Comparison of ENCODE assay signal across 25 cellular contexts in genomic region chr5:90876366-90876765, GRCh38.
A peak's percentile ranks its signal among the peaks of the same experiment; 100 is the strongest.
DNase-seq lines count a peak whose midpoint lies in the region; ATAC-seq, FAIRE-seq and TF ChIP-seq lines count a peak whose summit lies in the region.
"Had no signal": no experiment of that assay in that cellular context is flagged by ENCODE, and none has a peak within 500 bp of the region (broad histone marks: within the 10 kb centered on the region; RNA-seq: fewer than 3 reads in every experiment).

No MANE protein-coding gene starts in this region.

- no peak for DNase-seq in GM23338 (ENCODE audit: low spot score)
- DNase-seq in epithelial cell of proximal tubule (ENCODE audit: low read depth) = peak; percentile 68
- DNase-seq in smooth muscle cell (lab: John Stamatoyannopoulos, UW; ENCODE audit: unreplicated experiment) = no peak
- no peak for DNase-seq in retina
- no peak for DNase-seq in H54 (ENCODE audit: insufficient read length, low spot score)
- DNase-seq: Calu3; CD4-positive, alpha-beta memory T cell; DMS53; HCEC 1CT; Karpas-422; NCI-H1048; NCI-H1436; NCI-H1930; NCI-H345; NCI-H526; PC-9; SJCRH30 had no signal

- TF ChIP-seq CTCF in GM23338 (conservative IDR thresholded peaks at IDR 0.05; ENCODE audit: low read depth in 2 of 2) (no peak), epithelial cell of proximal tubule (conservative IDR thresholded peaks at IDR 0.05; ENCODE audit: low read depth, low read length) (no peak), liver (IDR thresholded peaks at IDR 0.05; ENCODE audit: low read depth, low read length, missing input control) (no peak), smooth muscle cell (IDR thresholded peaks at IDR 0.05; ENCODE audit: borderline replicate concordance, insufficient read depth, poor library complexity, severe bottlenecking) (no peak)

- no peak overlapping the region for H3K4me3 Mint-ChIP-seq in GM23338
- H3K4me3 Mint-ChIP-seq: CD4-positive, alpha-beta memory T cell; IgD-negative memory B cell had no signal

- no peak overlapping the region for H3K4me2 ChIP-seq in GM23338
- peak overlapping the region; percentile 68 for H3K4me2 ChIP-seq in smooth muscle cell
- H3K4me2 ChIP-seq: BLaER1, PC-9 had no signal

- no peaks in the 10 kb centered on the region for H3K79me2 ChIP-seq in GM23338 (replicated peaks; ENCODE audit: insufficient read depth)
- H3K79me2 ChIP-seq in smooth muscle cell (ENCODE audit: low read depth) = no peaks in the 10 kb centered on the region

- H3K9me3 Mint-ChIP-seq in GM23338 = no peaks in the 10 kb centered on the region
- H3K9me3 Mint-ChIP-seq: CD4-positive, alpha-beta memory T cell; IgD-negative memory B cell had no signal

- WGBS in liver = 11% methylated on average over 1 of the region's 1 CpG
- WGBS in smooth muscle cell (ENCODE audit: low lambda C conversion rate) = 47% methylated on average over 1 of the region's 1 CpG

- H3F3A ChIP-seq in GM23338 (replicated peaks; ENCODE audit: low read depth) (no peaks in the 10 kb centered on the region), smooth muscle cell (ENCODE audit: low read depth) (peaks cover 15% of the 10 kb centered on the region)

- H3K36me3 ChIP-seq in GM23338 (ENCODE audit: insufficient read depth) (no peaks in the 10 kb centered on the region), liver (ENCODE audit: control insufficient read depth in 4 of 4, insufficient read depth in 3 of 4, low read depth in 1 of 4, low read length in 3 of 4) (no peaks in the 10 kb centered on the region), smooth muscle cell (ENCODE audit: low read depth) (no peaks in the 10 kb centered on the region)
- H3K36me3 ChIP-seq: BLaER1, SJCRH30 had no signal

- peak in 1 of 2 donors; percentile 44 for TF ChIP-seq RAD21 in liver (IDR thresholded peaks at IDR 0.05)

- no peak overlapping the region for H3K27ac ChIP-seq in GM23338 (ENCODE audit: low read depth)
- H3K27ac ChIP-seq in liver (ENCODE audit: low read depth in 1 of 2, low read length in 2 of 2) = peak overlapping the region; percentile 45 to 63
- H3K27ac ChIP-seq in smooth muscle cell (ENCODE audit: low read depth) = peak overlapping the region; percentile 95
- H3K27ac ChIP-seq: BLaER1, PC-9, SJCRH30 had no signal

- H2AFZ ChIP-seq in GM23338 (no peak overlapping the region), smooth muscle cell (ENCODE audit: low read depth) (no peak overlapping the region)
- H2AFZ ChIP-seq: PC-9 had no signal

- no peaks in the 10 kb centered on the region for H4K20me1 ChIP-seq in GM23338 (replicated peaks; ENCODE audit: insufficient read depth)
- H4K20me1 ChIP-seq in smooth muscle cell (ENCODE audit: low read depth) = no peaks in the 10 kb centered on the region
- H4K20me1 ChIP-seq: BLaER1 had no signal

- H3K9me2 ChIP-seq in GM23338 (ENCODE audit: insufficient read depth) = no peaks in the 10 kb centered on the region

- no peak overlapping the region for H3K4me3 ChIP-seq in GM23338
- H3K4me3 ChIP-seq in epithelial cell of proximal tubule (ENCODE audit: low read depth, low read length) = no peak overlapping the region
- H3K4me3 ChIP-seq in liver (ENCODE audit: low read depth in 1 of 3, low read length in 3 of 3) = no peak overlapping the region
- H3K4me3 ChIP-seq in smooth muscle cell = no peak overlapping the region
- H3K4me3 ChIP-seq: BLaER1, PC-9, SJCRH30 had no signal

- peak overlapping the region; percentile 43; the same call in 1 of the 2 replicates for H3K27ac Mint-ChIP-seq in GM23338
- H3K27ac Mint-ChIP-seq: CD4-positive, alpha-beta memory T cell; IgD-negative memory B cell had no signal

- TF ChIP-seq POLR2A in H54 (IDR thresholded peaks at IDR 0.05; ENCODE audit: low read depth, low read length) = no peak

- H3K27me3 ChIP-seq in GM23338 (ENCODE audit: insufficient read depth) (no peaks in the 10 kb centered on the region), liver (ENCODE audit: control insufficient read depth in 4 of 4, insufficient read depth in 4 of 4, low read length in 3 of 4) (no peaks in the 10 kb centered on the region), smooth muscle cell (ENCODE audit: low read depth) (no peaks in the 10 kb centered on the region)
- H3K27me3 ChIP-seq: BLaER1, SJCRH30 had no signal

- no peak for FAIRE-seq in H54 (lab: Jason Lieb, UNC)
- FAIRE-seq: A204.1, GM12892, GM18507 had no signal

- peaks cover 16% of the 10 kb centered on the region; the same call in 1 of the 2 replicates for H3K4me1 ChIP-seq in GM23338 (ENCODE audit: insufficient read depth)
- peaks cover 8 to 54% (median 30%) of the 10 kb centered on the region in 4 donors for H3K4me1 ChIP-seq in liver (ENCODE audit: control insufficient read depth in 4 of 4, insufficient read depth in 4 of 4, low read length in 3 of 4)
- peaks cover 45% of the 10 kb centered on the region for H3K4me1 ChIP-seq in smooth muscle cell (ENCODE audit: low read depth)

- H3K36me3 Mint-ChIP-seq in GM23338 (ENCODE audit: low read depth) = peaks cover 18% of the 10 kb centered on the region; the same call in 2 of the 3 replicates
- H3K36me3 Mint-ChIP-seq: CD4-positive, alpha-beta memory T cell had no signal

- peak overlapping the region in 1 of 2 donors; percentile 23 for H3K9ac ChIP-seq in liver (ENCODE audit: low read depth in 1 of 2, low read length in 2 of 2)
- peak overlapping the region; percentile 77 for H3K9ac ChIP-seq in smooth muscle cell (ENCODE audit: low read depth)
- H3K9ac ChIP-seq: BLaER1 had no signal

- H3K4me1 Mint-ChIP-seq in GM23338 = peaks cover 35% of the 10 kb centered on the region

- H3K9me3 ChIP-seq in liver (ENCODE audit: control insufficient read depth in 4 of 4, low read length in 3 of 4) (no peaks in the 10 kb centered on the region), smooth muscle cell (replicated peaks; ENCODE audit: low read depth) (no peaks in the 10 kb centered on the region)
- H3K9me3 ChIP-seq: BLaER1, SJCRH30 had no signal

- peaks cover 4% of the 10 kb centered on the region for H3K27me3 Mint-ChIP-seq in GM23338 (ENCODE audit: insufficient read depth, low read depth, poor library complexity)

- peak; percentile 51; the same call in 2 of the 3 replicates for ATAC-seq in GM23338
- no peak for ATAC-seq in GM21717 (IDR thresholded peaks at IDR 0.05; ENCODE audit: unreplicated experiment)
- ATAC-seq in GM18517 (IDR thresholded peaks at IDR 0.05; ENCODE audit: unreplicated experiment) = no peak

TF ChIP-seq in GM23338, 12 proteins besides CTCF, POLR2A, EP300 and RAD21:
- TF ChIP-seq ZNF114 (CRISPR knock-in tag; IDR thresholded peaks at IDR 0.05) (no peak), ZNF331 (CRISPR knock-in tag; IDR thresholded peaks at IDR 0.05; ENCODE audit: low read depth) (no peak)

TF ChIP-seq in liver, 16 proteins besides CTCF, POLR2A, EP300 and RAD21:
- TF ChIP-seq RXRA (IDR thresholded peaks at IDR 0.05) = peak; percentile 75 to 89
- TF ChIP-seq REST (IDR thresholded peaks at IDR 0.05) = no peak
- peak; percentile 63 for TF ChIP-seq SP1 (IDR thresholded peaks at IDR 0.05)
- peak; percentile 62 for TF ChIP-seq YY1 (IDR thresholded peaks at IDR 0.05)
- TF ChIP-seq HNF4A (conservative IDR thresholded peaks at IDR 0.05) = peak; percentile 44 to 78
